8 cellular contexts compared by ENCODE assay signal in genomic region chr1:224168859-224169380, GRCh38. TPM values are rescaled to one million over a fixed set of nuclear protein-coding genes. Genes with fewer than 3 reads are reported as not detected.
DNase-seq lines count a peak whose midpoint lies in the region; ATAC-seq and TF ChIP-seq lines count a peak whose summit lies in the region.

No MANE protein-coding gene starts in this region.

- intact Hi-C loops in heart right ventricle (cut with DNase I), result loop anchor here in 1 of 10 donors (10.0 kb wide), 1 partner anchor 156 kb away; no protein-coding TSS in a partner anchor

- CTCF ChIA-PET in WTC11 (lab: Charles Lee), result interaction anchor here (0.5 kb wide), 1 partner anchor 488 kb away, joined by 3 read pairs; no protein-coding TSS in a partner anchor

- peaks cover 10% of the 10 kb centered on the region; the same call in 1 of the 2 replicates for H3F3A ChIP-seq in DOHH2 (ENCODE audit: control insufficient read depth, insufficient read depth)

- H3K4me2 ChIP-seq in DOHH2 (ENCODE audit: low read length), result peak overlapping the region; percentile 44

- TF ChIP-seq CTCF in DOHH2 (IDR thresholded peaks at IDR 0.05; ENCODE audit: low read depth, low read length, poor library complexity, severe bottlenecking) (no peak), WTC11 (IDR thresholded peaks at IDR 0.05) (no peak), heart right ventricle (IDR thresholded peaks at IDR 0.05) (no peak)

- H3K4me3 ChIP-seq in DOHH2 (ENCODE audit: low read length) (peak overlapping the region; percentile 25), heart right ventricle (peak overlapping the region in 1 of 10 donors; percentile 5)

- no peak overlapping the region for H3K27ac ChIP-seq in DOHH2 (ENCODE audit: low read depth, low read length)
- H3K27ac ChIP-seq in heart right ventricle, result peak overlapping the region in 7 of 10 donors; percentile 26 to 84 (median 60)

- no peaks in the 10 kb centered on the region for H3K36me3 ChIP-seq in DOHH2 (ENCODE audit: control insufficient read depth, low read length)
- H3K36me3 ChIP-seq in heart right ventricle, result no peaks in the 10 kb centered on the region

- no peaks in the 10 kb centered on the region for H3K79me2 ChIP-seq in DOHH2 (ENCODE audit: control insufficient read depth, low read length)

- peaks cover 30% of the 10 kb centered on the region for H3K4me1 Mint-ChIP-seq in WTC11

- H3K4me1 ChIP-seq in DOHH2 (ENCODE audit: control insufficient read depth, low read length), result peaks cover 26% of the 10 kb centered on the region
- H3K4me1 ChIP-seq in heart right ventricle, result peaks cover 4 to 24% (median 12%) of the 10 kb centered on the region in 9 donors

- ATAC-seq in GM19467 (IDR thresholded peaks at IDR 0.05; ENCODE audit: unreplicated experiment), result peak; percentile 82
- ATAC-seq in HG03439 (IDR thresholded peaks at IDR 0.05; ENCODE audit: unreplicated experiment), result peak; percentile 82
- no peak for ATAC-seq in WTC11
- ATAC-seq in heart right ventricle, result peak; percentile 75 to 97 (median 90)
- peak; percentile 93 for ATAC-seq in stimulated activated naive CD8-positive, alpha-beta T cell treated with anti-CD3 and anti-CD28 coated beads, Interleukin-15, Interleukin-2, amounts not matched to agents 100 U/mL and 50 U/mL, for 24 hours

- no peaks in the 10 kb centered on the region for H3K9me2 ChIP-seq in DOHH2 (replicated peaks; ENCODE audit: control insufficient read depth, low read length)

- DNase-seq in WTC11 (ENCODE audit: low spot score) (no peak), heart right ventricle (peak in 1 of 2 donors; percentile 59), NCI-H2107 treated with DMSO at 0.1 percent for 48 hours (lab: John Stamatoyannopoulos, UW; ENCODE audit: unreplicated experiment) (no peak), GM19240 (ENCODE audit: insufficient read length, low spot score) (no peak)
- DNase-seq in stimulated activated naive CD8-positive, alpha-beta T cell treated with anti-CD3 and anti-CD28 coated beads, Interleukin-15, Interleukin-2, amounts not matched to agents 100 U/mL and 50 U/mL, for 24 hours, result peak; percentile 13

- H3K27me3 ChIP-seq in DOHH2 (ENCODE audit: control insufficient read depth, low read length) (no peaks in the 10 kb centered on the region), heart right ventricle (no peaks in the 10 kb centered on the region)

- no peaks in the 10 kb centered on the region for H3K27me3 Mint-ChIP-seq in WTC11 (ENCODE audit: low read depth)

- H3K27ac Mint-ChIP-seq in WTC11, result peak overlapping the region; percentile 2; the same call in 1 of the 2 replicates

- H3K9me3 Mint-ChIP-seq in WTC11, result peaks cover 9% of the 10 kb centered on the region

- no peaks in the 10 kb centered on the region for H4K20me1 ChIP-seq in DOHH2 (ENCODE audit: control insufficient read depth, insufficient read depth, low read depth, low read length)

- no peak overlapping the region for H3K4me3 Mint-ChIP-seq in WTC11

- H3K36me3 Mint-ChIP-seq in WTC11, result peaks cover 6% of the 10 kb centered on the region

- H3K9me3 ChIP-seq in DOHH2 (ENCODE audit: control insufficient read depth, insufficient read depth, low read length) (no peaks in the 10 kb centered on the region), heart right ventricle (no peaks in the 10 kb centered on the region)

- POLR2A ChIA-PET in WTC11 (lab: Charles Lee), result no interaction called here

- WGBS in heart right ventricle, 2 donors, result 13 to 27% methylated on average over 5 of the region's 5 CpGs

TF ChIP-seq in WTC11, 78 proteins besides CTCF, POLR2A, EP300 and RAD21:
- no peak for TF ChIP-seq AFF4 (CRISPR knock-in tag; IDR thresholded peaks at IDR 0.05; ENCODE audit: borderline replicate concordance)
- no peak for TF ChIP-seq ERG (CRISPR knock-in tag; IDR thresholded peaks at IDR 0.05)

RNA-seq across cellular contexts. Expression of gene DEGS1, which starts 14.1 kb away (rescaled TPM):
- total RNA-seq in WTC11 (2021), result 30.2 to 31.6 TPM (median 30.7 TPM) in 3 replicates
- total RNA-seq in heart right ventricle, result 10 to 100 TPM; 33.1 to 79.4 (median 35.7) TPM
- polyA plus RNA-seq in heart right ventricle, result 10 to 100 TPM; 33.2 to 48.5 TPM

RNA-seq across cellular contexts. Expression of gene FBXO28, which starts 55.0 kb away (rescaled TPM):
- total RNA-seq in WTC11 (2021) (32.8 to 36.8 TPM (median 34.1 TPM) in 3 replicates), heart right ventricle (10 to 100 TPM; 16.9 to 22.9 (median 21.1) TPM)
- 1 to 10 TPM; 5.9 to 6.9 TPM for polyA plus RNA-seq in heart right ventricle
